Comparison of ENCODE assay signal across 8 cellular contexts in the genomic region with DNA sequence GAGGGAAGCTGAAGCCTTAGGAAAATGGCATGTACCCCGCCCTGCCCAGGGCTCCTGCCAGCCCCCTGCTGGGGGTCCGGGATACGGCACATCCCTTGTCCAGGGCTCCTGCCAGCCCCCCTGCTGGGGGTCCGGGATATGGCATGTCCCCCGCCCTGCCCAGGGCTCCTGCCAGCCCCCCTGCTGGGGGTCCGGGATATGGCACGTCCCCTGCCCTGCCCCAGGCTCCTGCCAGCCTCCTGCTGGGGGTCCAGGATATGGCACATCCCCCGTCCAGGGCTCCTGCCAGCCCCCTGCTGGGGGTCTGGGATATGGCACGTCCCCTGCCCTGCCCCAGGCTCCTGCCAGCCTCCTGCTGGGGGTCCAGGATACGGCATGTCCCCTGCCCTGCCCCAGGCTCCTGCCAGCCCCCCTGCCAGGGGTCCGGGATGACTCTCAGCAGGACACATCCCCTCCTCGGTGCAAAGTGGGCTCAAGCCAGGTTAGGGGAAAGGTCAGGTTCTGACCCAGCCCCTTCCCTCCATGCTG. TPM values are rescaled to one million over a fixed set of nuclear protein-coding genes. Genes with fewer than 3 reads are reported as not detected.
DNase-seq lines count a peak whose midpoint lies in the region; ATAC-seq and TF ChIP-seq lines count a peak whose summit lies in the region.

No MANE protein-coding gene starts in this region.

- DNase-seq in CD8-positive, alpha-beta T cell = no peak
- DNase-seq in natural killer cell treated with Interleukin-12 subunit alpha and Interleukin-12 subunit beta and Interleukin-15 and Interleukin-18, amount 100 ng/mL, for 72 hours (ENCODE audit: low spot score) = no peak
- DNase-seq in activated CD4-positive, CD25-positive, alpha-beta regulatory T cell treated with anti-CD3 and anti-CD28 coated beads, Interleukin-2, amount 50 U/mL, for 72 hours = no peak
- no peak for DNase-seq in DMS79 treated with DMSO at 0.1 percent for 48 hours (lab: John Stamatoyannopoulos, UW)
- DNase-seq in SW 1271 (lab: John Stamatoyannopoulos, UW) = no peak

- TF ChIP-seq CTCF in CD8-positive, alpha-beta T cell (IDR thresholded peaks at IDR 0.05) = peak; percentile 28
- peak; percentile 42 for TF ChIP-seq CTCF in KMS-11 (conservative IDR thresholded peaks at IDR 0.05; ENCODE audit: low read depth, low read length)

- H3K27ac ChIP-seq in CD8-positive, alpha-beta T cell (ENCODE audit: low read depth, low read length) = no peak overlapping the region
- H3K27ac ChIP-seq in KMS-11 = no peak overlapping the region
- H3K27ac ChIP-seq in cingulate gyrus (ENCODE audit: low read depth, low read length) = peak overlapping the region; percentile 47

- no peaks in the 10 kb centered on the region for H4K20me1 ChIP-seq in KMS-11 (ENCODE audit: insufficient read depth)

- intact Hi-C loops in CD8-positive, alpha-beta T cell (cut with DNase I, micrococcal nuclease) = no loop called here

- H3K4me1 ChIP-seq in CD8-positive, alpha-beta T cell (ENCODE audit: insufficient read depth, low read length) = no peaks in the 10 kb centered on the region
- H3K4me1 ChIP-seq in KMS-11 (ENCODE audit: low read depth, poor library complexity, severe bottlenecking) = no peaks in the 10 kb centered on the region

- no peaks in the 10 kb centered on the region for H3K4me1 Mint-ChIP-seq in CD8-positive, alpha-beta T cell (ENCODE audit: low read depth)
- peaks cover 0 to 3% of the 10 kb centered on the region in 2 donors for H3K4me1 Mint-ChIP-seq in natural killer cell treated with Interleukin-12 subunit alpha and Interleukin-12 subunit beta and Interleukin-15 and Interleukin-18, amount 100 ng/mL, for 72 hours (ENCODE audit: low read depth in 2 of 2)

- H3K36me3 ChIP-seq in CD8-positive, alpha-beta T cell (ENCODE audit: insufficient read depth, low read length) = no peaks in the 10 kb centered on the region
- H3K36me3 ChIP-seq in KMS-11 (ENCODE audit: insufficient read depth) = no peaks in the 10 kb centered on the region

- H3K27ac Mint-ChIP-seq in CD8-positive, alpha-beta T cell = no peak overlapping the region
- H3K27ac Mint-ChIP-seq in natural killer cell treated with Interleukin-12 subunit alpha and Interleukin-12 subunit beta and Interleukin-15 and Interleukin-18, amount 100 ng/mL, for 72 hours = no peak overlapping the region

- no peaks in the 10 kb centered on the region for H3K36me3 Mint-ChIP-seq in CD8-positive, alpha-beta T cell
- H3K36me3 Mint-ChIP-seq in natural killer cell treated with Interleukin-12 subunit alpha and Interleukin-12 subunit beta and Interleukin-15 and Interleukin-18, amount 100 ng/mL, for 72 hours = no peaks in the 10 kb centered on the region

- no peak overlapping the region for H3K9ac ChIP-seq in KMS-11

- no peaks in the 10 kb centered on the region for H3K79me2 ChIP-seq in KMS-11 (ENCODE audit: insufficient read depth, low read depth)

- POLR2A ChIA-PET in CD8-positive, alpha-beta T cell (lab: Charles Lee) = no interaction called here

- H2AFZ ChIP-seq in KMS-11 (ENCODE audit: low read depth) = no peak overlapping the region

- H3K27me3 Mint-ChIP-seq in CD8-positive, alpha-beta T cell (ENCODE audit: low read depth) = no peaks in the 10 kb centered on the region
- no peaks in the 10 kb centered on the region for H3K27me3 Mint-ChIP-seq in natural killer cell treated with Interleukin-12 subunit alpha and Interleukin-12 subunit beta and Interleukin-15 and Interleukin-18, amount 100 ng/mL, for 72 hours

- H3K4me2 ChIP-seq in KMS-11 = no peak overlapping the region

- no peaks in the 10 kb centered on the region for H3K9me3 Mint-ChIP-seq in CD8-positive, alpha-beta T cell
- H3K9me3 Mint-ChIP-seq in natural killer cell treated with Interleukin-12 subunit alpha and Interleukin-12 subunit beta and Interleukin-15 and Interleukin-18, amount 100 ng/mL, for 72 hours = no peaks in the 10 kb centered on the region

- CTCF ChIA-PET in CD8-positive, alpha-beta T cell (lab: Charles Lee) = interaction anchor here (0.8 kb wide), 1 partner anchor 66 kb away, joined by 3 read pairs; no protein-coding TSS in a partner anchor

- H3K9me3 ChIP-seq in CD8-positive, alpha-beta T cell (ENCODE audit: low read length) = no peaks in the 10 kb centered on the region

- no peak overlapping the region for H3K4me3 Mint-ChIP-seq in CD8-positive, alpha-beta T cell
- H3K4me3 Mint-ChIP-seq in natural killer cell treated with Interleukin-12 subunit alpha and Interleukin-12 subunit beta and Interleukin-15 and Interleukin-18, amount 100 ng/mL, for 72 hours = no peak overlapping the region

- ATAC-seq in CD8-positive, alpha-beta T cell = peak; percentile 57
- peak; percentile 20 to 28 for ATAC-seq in natural killer cell treated with Interleukin-12 subunit alpha and Interleukin-12 subunit beta and Interleukin-15 and Interleukin-18, amount 100 ng/mL, for 72 hours
- no peak for ATAC-seq in HG02840 (IDR thresholded peaks at IDR 0.05; ENCODE audit: low FRiP score, unreplicated experiment)

- H3K4me3 ChIP-seq in CD8-positive, alpha-beta T cell (ENCODE audit: low read depth, low read length) = no peak overlapping the region
- no peak overlapping the region for H3K4me3 ChIP-seq in KMS-11 (IDR thresholded peaks at IDR 0.05; ENCODE audit: insufficient read depth, low read depth, low read length)

- no peaks in the 10 kb centered on the region for H3K27me3 ChIP-seq in CD8-positive, alpha-beta T cell (ENCODE audit: insufficient read depth, low read length)
- no peaks in the 10 kb centered on the region for H3K27me3 ChIP-seq in KMS-11 (ENCODE audit: insufficient read depth, low read depth)

RNA-seq across cellular contexts. Expression of gene RPH3AL, which starts 43.2 kb away (rescaled TPM):
- total RNA-seq in CD8-positive, alpha-beta T cell = 1 to 10 TPM in 1 of 2 experiments, under 1 TPM in 1; 0.78 to 1.2 TPM
- 1 to 10 TPM; 2.6 to 6.8 TPM for total RNA-seq in natural killer cell treated with Interleukin-12 subunit alpha and Interleukin-12 subunit beta and Interleukin-15 and Interleukin-18, amount 100 ng/mL, for 72 hours
